In genomic region chr1:198157241-198157846, GRCh38 we compare ENCODE assay signal across 8 cellular contexts. TPM values are rescaled to one million over a fixed set of nuclear protein-coding genes. Genes with fewer than 3 reads are reported as not detected.
DNase-seq lines count a peak whose midpoint lies in the region; ATAC-seq and TF ChIP-seq lines count a peak whose summit lies in the region.

No MANE protein-coding gene starts in this region.

- CTCF ChIA-PET in RWPE1 (lab: Yijun Ruan, JAX): interaction anchor here (0.6 to 1.3 kb wide), 3 partner anchors 26 to 1114 kb away, joined by 3 to 4 read pairs (median 3); no protein-coding TSS in a partner anchor

- peak overlapping the region; percentile 99 for H3K4me3 Mint-ChIP-seq in natural killer cell

- H3K36me3 Mint-ChIP-seq in natural killer cell: no peaks in the 10 kb centered on the region

- DNase-seq in EH (ENCODE audit: low read depth): peak; percentile 92
- DNase-seq in H4 (ENCODE audit: low spot score): peak; percentile 86
- peak; percentile 92 for DNase-seq in LHCN-M2 (ENCODE audit: low read depth)
- peak; percentile 95 for DNase-seq in RWPE1 (ENCODE audit: low spot score)
- DNase-seq in activated T-helper 9 cell treated with anti-CD3 and anti-CD28 coated beads, Interleukin-2, amount 50 U/mL, for 16 hours (ENCODE audit: low read depth): peak; percentile 72
- peak; percentile 94 for DNase-seq in fibroblast of peridontal ligament (ENCODE audit: extremely low read depth)
- DNase-seq in natural killer cell: peak; percentile 74
- DNase-seq in stimulated activated naive CD4-positive, alpha-beta T cell (lab: John Stamatoyannopoulos, UW): peak; percentile 69 to 89 (median 77)

- POLR2A ChIA-PET in RWPE1 (lab: Yijun Ruan, JAX; ENCODE audit: low non-redundant PET): interaction anchor here (0.6 to 1.0 kb wide), 3 partner anchors 9 to 167 kb away, joined by 3 to 4 read pairs (median 3); no protein-coding TSS in a partner anchor

- peaks cover 39 to 53% of the 10 kb centered on the region in 2 donors for H3K4me1 Mint-ChIP-seq in natural killer cell

- intact Hi-C loops in natural killer cell (cut with micrococcal nuclease): loop anchor here (5.0 to 10.0 kb wide), 4 partner anchors 75 to 633 kb away; partner anchors contain the start of genes DENND1B and LHX9

- peak; percentile 43 to 62 (median 58) for ATAC-seq in natural killer cell

- H3K27ac Mint-ChIP-seq in natural killer cell: peak overlapping the region; percentile 96 to 99

- no peaks in the 10 kb centered on the region for H3K27me3 Mint-ChIP-seq in natural killer cell (ENCODE audit: low read depth in 2 of 2)

- H3K9me3 Mint-ChIP-seq in natural killer cell: no peaks in the 10 kb centered on the region

- no peak for TF ChIP-seq CTCF in RWPE1 (conservative IDR thresholded peaks at IDR 0.05; ENCODE audit: low read depth)
- no peak for TF ChIP-seq CTCF in natural killer cell (IDR thresholded peaks at IDR 0.05)

- H3K27ac ChIP-seq in RWPE1: peak overlapping the region; percentile 97

RNA-seq across cellular contexts. Expression of gene NEK7, which starts 0.5 kb away (rescaled TPM):
- 28.0 and 36.0 TPM in 2 replicates for total RNA-seq in H4 (2014; rRNA removed; shearing (Covaris generic))
- 66.8 and 73.0 TPM in 2 replicates for total RNA-seq in LHCN-M2 (2014; rRNA removed)
- 18.7 TPM for polyA plus RNA-seq in LHCN-M2 (2012)
- total RNA-seq in natural killer cell: 10 to 100 TPM; 34.1 to 57.5 (median 42.1) TPM

Comparison
In these comparisons a context has a peak if more than half of its experiments do, and no peak if none do; other contexts are left out.
1. Peak in every context shown above with its lines: DNase-seq, ATAC-seq and H3K27ac ChIP-seq.